ENCODE assay signal across 14 cellular contexts in genomic region chr2:164898475-164898874, GRCh38. TPM values are rescaled to one million over a fixed set of nuclear protein-coding genes. Genes with fewer than 3 reads are reported as not detected.
A peak's percentile ranks its signal among the peaks of the same experiment; 100 is the strongest.
DNase-seq lines count a peak whose midpoint lies in the region; ATAC-seq and TF ChIP-seq lines count a peak whose summit lies in the region.
"Had no signal": no experiment of that assay in that cellular context is flagged by ENCODE, and none has a peak within 500 bp of the region (broad histone marks: within the 10 kb centered on the region; RNA-seq: fewer than 3 reads in every experiment).

No MANE protein-coding gene starts in this region.

- H2AFZ ChIP-seq in IMR-90 (replicated peaks; ENCODE audit: low read length, poor library complexity), result no peak overlapping the region

- peaks cover 14% of the 10 kb centered on the region for H3K9me3 Mint-ChIP-seq in chondrocyte (ENCODE audit: low read depth)
- peaks cover 6 to 24% of the 10 kb centered on the region in 2 donors for H3K9me3 Mint-ChIP-seq in activated naive CD4-positive, alpha-beta T cell treated with anti-CD3 and anti-CD28 coated beads, Interleukin-2, amount 50 U/mL, for 72 hours
- H3K9me3 Mint-ChIP-seq: nephron progenitor cell had no signal

- H2BK15ac ChIP-seq in IMR-90 (ENCODE audit: low read depth, low read length), result no peak overlapping the region

- no peak for TF ChIP-seq POLR2A in IMR-90 (IDR thresholded peaks at IDR 0.05; ENCODE audit: low read depth, low read length)

- no peak overlapping the region for H3K56ac ChIP-seq in IMR-90 (ENCODE audit: extremely low read depth, insufficient read depth, low read length)

- peak overlapping the region; percentile 75 for H2BK5ac ChIP-seq in IMR-90 (ENCODE audit: low read depth, low read length, poor library complexity, severe bottlenecking)

- H3K23ac ChIP-seq in IMR-90 (ENCODE audit: low read depth, low read length), result no peak overlapping the region

- peaks cover 48% of the 10 kb centered on the region for H3K4me1 Mint-ChIP-seq in chondrocyte (ENCODE audit: low read depth)
- H3K4me1 Mint-ChIP-seq: activated naive CD4-positive, alpha-beta T cell treated with anti-CD3 and anti-CD28 coated beads, Interleukin-2, amount 50 U/mL, for 24 hours; nephron progenitor cell had no signal

- no peak overlapping the region for H2AK5ac ChIP-seq in IMR-90 (ENCODE audit: low read depth, low read length)

- peak overlapping the region; percentile 57; the same call in 1 of the 2 replicates for H3K4me2 ChIP-seq in IMR-90 (ENCODE audit: low read depth, low read length)

- H4K8ac ChIP-seq in IMR-90 (ENCODE audit: low read depth in 2 of 2, low read length in 2 of 2), result no peak overlapping the region

- TF ChIP-seq CTCF in AG04449 (IDR thresholded peaks at IDR 0.05; ENCODE audit: insufficient read depth, low read length, missing control alignments), result no peak
- no peak for TF ChIP-seq CTCF in IMR-90 (conservative IDR thresholded peaks at IDR 0.05; ENCODE audit: low read depth, low read length)
- TF ChIP-seq CTCF in chondrocyte (IDR thresholded peaks at IDR 0.05), result no peak
- no peak for TF ChIP-seq CTCF in lower lobe of right lung (IDR thresholded peaks at IDR 0.05)

- H3K27ac ChIP-seq in IMR-90 (ENCODE audit: insufficient read depth, low read length), result no peak overlapping the region
- no peak overlapping the region for H3K27ac ChIP-seq in lower lobe of right lung

- H3K27me3 ChIP-seq in IMR-90 (ENCODE audit: control insufficient read depth, insufficient read depth, low read length) (no peaks in the 10 kb centered on the region), lower lobe of right lung (ENCODE audit: low read depth) (no peaks in the 10 kb centered on the region)

- no peak overlapping the region for H4K5ac ChIP-seq in IMR-90 (ENCODE audit: low read depth, low read length)

- peaks cover 3% of the 10 kb centered on the region for H3K36me3 Mint-ChIP-seq in chondrocyte (ENCODE audit: low read depth)
- peaks cover 0 to 6% of the 10 kb centered on the region in 2 donors for H3K36me3 Mint-ChIP-seq in activated naive CD4-positive, alpha-beta T cell treated with anti-CD3 and anti-CD28 coated beads, Interleukin-2, amount 50 U/mL, for 72 hours
- H3K36me3 Mint-ChIP-seq: activated naive CD4-positive, alpha-beta T cell treated with anti-CD3 and anti-CD28 coated beads, Interleukin-2, amount 50 U/mL, for 24 hours had no signal

- no peaks in the 10 kb centered on the region for H3K27me3 Mint-ChIP-seq in chondrocyte (ENCODE audit: low read depth)
- H3K27me3 Mint-ChIP-seq: activated naive CD4-positive, alpha-beta T cell treated with anti-CD3 and anti-CD28 coated beads, Interleukin-2, amount 50 U/mL, for 24 hours; B cell had no signal

- dilution Hi-C loops in IMR-90 (cut with HindIII; ENCODE audit: low sequenced_read_pairs, unreplicated experiment), result no loop called here

- CTCF ChIA-PET in AG04449 (lab: Yijun Ruan, JAX), result interaction anchor here (1.2 to 4.2 kb wide), 2 partner anchors 15 to 57 kb away, joined by 3 to 12 read pairs; partner anchors contain the start of gene COBLL1
- CTCF ChIA-PET in IMR-90 (lab: Yijun Ruan, JAX), result interaction anchor here (0.7 kb wide), 1 partner anchor 8 kb away, joined by 3 read pairs; no protein-coding TSS in a partner anchor

- H3K4me1 ChIP-seq in IMR-90 (ENCODE audit: control insufficient read depth, insufficient read depth, low read length) (peaks cover 5% of the 10 kb centered on the region), lower lobe of right lung (peaks cover 7% of the 10 kb centered on the region)

- no peak overlapping the region for H3K9ac ChIP-seq in IMR-90 (ENCODE audit: low read depth, low read length)

- H3K4me3 ChIP-seq in AG04449 (ENCODE audit: low read depth, low read length) (no peak overlapping the region), IMR-90 (ENCODE audit: insufficient read depth, low read depth, low read length) (no peak overlapping the region), lower lobe of right lung (no peak overlapping the region)

- no peak overlapping the region for H4K91ac ChIP-seq in IMR-90 (ENCODE audit: insufficient read depth, low read depth, low read length)

- no peaks in the 10 kb centered on the region; a peak in 1 of 4 replicates for H3K79me1 ChIP-seq in IMR-90 (ENCODE audit: low read depth in 1 of 2, low read length in 2 of 2)

- 0 out of 2 replicates have a peak overlapping the region, but pooled peaks have one; percentile 2 for H3K14ac ChIP-seq in IMR-90 (replicated peaks; ENCODE audit: low read depth, low read length)

- no peaks in the 10 kb centered on the region for H4K20me1 ChIP-seq in IMR-90 (ENCODE audit: insufficient read depth, low read length)

- in situ Hi-C loops in IMR-90 (cut with MboI; ENCODE audit: low sequenced_read_pairs), result no loop called here

- H3K9me3 ChIP-seq in IMR-90 (ENCODE audit: control insufficient read depth, insufficient read depth, low read length) (no peaks in the 10 kb centered on the region), lower lobe of right lung (no peaks in the 10 kb centered on the region)

- peak overlapping the region; percentile 25; the same call in 1 of the 2 replicates for H2BK120ac ChIP-seq in IMR-90 (ENCODE audit: low read depth, low read length)

- peak overlapping the region; percentile 49 for H3K27ac Mint-ChIP-seq in chondrocyte (ENCODE audit: unreplicated experiment)
- no peak overlapping the region for H3K27ac Mint-ChIP-seq in activated naive CD4-positive, alpha-beta T cell treated with anti-CD3 and anti-CD28 coated beads, Interleukin-2, amount 50 U/mL, for 72 hours
- H3K27ac Mint-ChIP-seq: activated naive CD4-positive, alpha-beta T cell treated with anti-CD3 and anti-CD28 coated beads, Interleukin-2, amount 50 U/mL, for 24 hours; B cell; nephron progenitor cell; stimulated activated naive CD8-positive, alpha-beta T cell treated with anti-CD3 and anti-CD28 coated beads, Interleukin-15, Interleukin-2, amounts not matched to agents 100 ng/mL and 50 ng/mL, for 24 hours had no signal

- intact Hi-C loops in IMR-90 (cut with micrococcal nuclease), result no loop called here
- intact Hi-C loops in lower lobe of right lung (cut with DNase I), result no loop called here

- WGBS in IMR-90 (ENCODE audit: extremely low coverage in 2 of 2, insufficient read length in 1 of 2), 2 experiments, result no CpG with 5 or more reads among the region's 3 CpGs

- no peak overlapping the region for H3K4me3 Mint-ChIP-seq in chondrocyte (ENCODE audit: unreplicated experiment)
- H3K4me3 Mint-ChIP-seq: activated naive CD4-positive, alpha-beta T cell treated with anti-CD3 and anti-CD28 coated beads, Interleukin-2, amount 50 U/mL, for 24 hours; B cell; nephron progenitor cell; stimulated activated naive CD8-positive, alpha-beta T cell treated with anti-CD3 and anti-CD28 coated beads, Interleukin-15, Interleukin-2, amounts not matched to agents 100 ng/mL and 50 ng/mL, for 24 hours had no signal

- ATAC-seq in IMR-90 (ENCODE audit: low read depth), result peak; percentile 79
- peak; percentile 81 to 93 for ATAC-seq in lower lobe of right lung
- no peak for ATAC-seq in GM18907 (IDR thresholded peaks at IDR 0.05; ENCODE audit: unreplicated experiment)
- ATAC-seq in activated naive CD4-positive, alpha-beta T cell treated with anti-CD3 and anti-CD28 coated beads, Interleukin-2, amount 50 U/mL, for 72 hours, result no peak
- ATAC-seq in HG02678 (IDR thresholded peaks at IDR 0.05; ENCODE audit: unreplicated experiment), result no peak

- no peak overlapping the region for H2AK9ac ChIP-seq in IMR-90 (replicated peaks; ENCODE audit: low read depth, low read length, poor library complexity)

- no peaks in the 10 kb centered on the region for H3K36me3 ChIP-seq in IMR-90 (ENCODE audit: control insufficient read depth, insufficient read depth, low read length)
- H3K36me3 ChIP-seq in lower lobe of right lung, result no peaks in the 10 kb centered on the region

- POLR2A ChIA-PET in AG04449 (lab: Yijun Ruan, JAX), result no interaction called here
- POLR2A ChIA-PET in IMR-90 (lab: Charles Lee; ENCODE audit: unreplicated experiment), result no interaction called here

- 0 out of 2 replicates have a peak, but pooled peaks cover 6% of the 10 kb centered on the region for H3K9me1 ChIP-seq in IMR-90 (ENCODE audit: insufficient read depth, low read length)

- peak; percentile 62 for DNase-seq in AG04449 (ENCODE audit: low read depth, low spot score)
- peak; percentile 86 for DNase-seq in IMR-90
- no peak for DNase-seq in chondrocyte (ENCODE audit: low spot score)
- DNase-seq in lower lobe of right lung, result no peak
- DNase-seq in activated CD4-positive, alpha-beta T cell treated with anti-CD3 and anti-CD28 coated beads for 4 hours, result no peak
- no peak for DNase-seq in activated naive CD4-positive, alpha-beta T cell treated with anti-CD3 and anti-CD28 coated beads, Interleukin-2, amount 50 U/mL, for 72 hours (ENCODE audit: low spot score in 2 of 2)
- DNase-seq: effector CD8-positive, alpha-beta T cell; nephron progenitor cell; stimulated activated CD4-positive, alpha-beta T cell treated with anti-CD3 and anti-CD28 coated beads, Interleukin-1b, Interleukin-23, amount 100 ng/mL, for 48 hours had no signal

- H3K4ac ChIP-seq in IMR-90 (ENCODE audit: low read depth, low read length), result no peak overlapping the region

- TF ChIP-seq RAD21 in IMR-90 (IDR thresholded peaks at IDR 0.05; ENCODE audit: low read length), result no peak

- BruUV-seq in IMR-90 (replicated peaks; lab: Mats Ljungman, UMichigan), result no TSS peak

- H3K18ac ChIP-seq in IMR-90 (ENCODE audit: low read depth, low read length), result peak overlapping the region; percentile 33; the same call in 1 of the 2 replicates

- no peak overlapping the region for H2BK20ac ChIP-seq in IMR-90 (ENCODE audit: low read depth, low read length)

TF ChIP-seq in IMR-90, 13 proteins besides CTCF, POLR2A, EP300 and RAD21 (continues in another document):
- TF ChIP-seq CHD1 (IDR thresholded peaks at IDR 0.05; ENCODE audit: low read depth, low read length), result no peak
- TF ChIP-seq RCOR1 (IDR thresholded peaks at IDR 0.05; ENCODE audit: insufficient replicate concordance, low read length), result no peak
- TF ChIP-seq MXI1 (IDR thresholded peaks at IDR 0.05; ENCODE audit: borderline replicate concordance, low read depth, low read length), result 0 out of 2 replicates have a peak, but pooled peaks have one; percentile 21

RNA-seq across cellular contexts. Expression of gene SLC38A11, which starts 56.9 kb away (rescaled TPM):
- total RNA-seq in IMR-90 (2012; rRNA removed) (under 0.01 and 0.18 TPM in 2 replicates), chondrocyte (0.12 to 0.36 TPM (median 0.18 TPM) in 3 replicates), lower lobe of right lung (0.44 TPM)
- 0.07 and 0.21 TPM in 2 replicates for polyA plus RNA-seq in IMR-90 (2012; rRNA removed)
- polyA plus RNA-seq in IMR-90 (2012; cell fraction: cytosol; rRNA removed), result 0.02 TPM in 1 of 2 replicates, not detected in the other
- polyA plus RNA-seq in IMR-90 (2012; cell fraction: nucleus; rRNA removed; ENCODE audit: low replicate concordance), result 0.09 and 1.0 TPM in 2 replicates
- total RNA-seq in activated naive CD4-positive, alpha-beta T cell treated with anti-CD3 and anti-CD28 coated beads, Interleukin-2, amount 50 U/mL, for 72 hours, result not detected

RNA-seq across cellular contexts. Expression of gene COBLL1, which starts 56.9 kb away (rescaled TPM):
- total RNA-seq in IMR-90 (2012; rRNA removed), result 1.1 and 2.2 TPM in 2 replicates
- 0.79 and 1.2 TPM in 2 replicates for polyA plus RNA-seq in IMR-90 (2012; rRNA removed)
- polyA plus RNA-seq in IMR-90 (2012; cell fraction: cytosol; rRNA removed), result 0.26 and 0.47 TPM in 2 replicates
- 0.33 and 2.0 TPM in 2 replicates for polyA plus RNA-seq in IMR-90 (2012; cell fraction: nucleus; rRNA removed; ENCODE audit: low replicate concordance)
- total RNA-seq in chondrocyte, result 37.9 to 43.7 TPM (median 40.2 TPM) in 3 replicates
- total RNA-seq in lower lobe of right lung, result 89.4 TPM
- total RNA-seq in activated naive CD4-positive, alpha-beta T cell treated with anti-CD3 and anti-CD28 coated beads, Interleukin-2, amount 50 U/mL, for 72 hours, result under 1 TPM; 0.04 to 0.18 TPM

Comparison
In these comparisons a context has a peak if more than half of its experiments do, and no peak if none do; other contexts are left out.
1. DNase-seq: peak in AG04449 (single experiment) and IMR-90 (single experiment); none in chondrocyte (single experiment), lower lobe of right lung (single experiment), activated CD4-positive, alpha-beta T cell treated with anti-CD3 and anti-CD28 coated beads for 4 hours (0 of 2) and activated naive CD4-positive, alpha-beta T cell treated with anti-CD3 and anti-CD28 coated beads, Interleukin-2, amount 50 U/mL, for 72 hours (0 of 2).
2. ATAC-seq: peak in IMR-90 (single experiment) and lower lobe of right lung (2 of 2); none in GM18907 (single experiment), activated naive CD4-positive, alpha-beta T cell treated with anti-CD3 and anti-CD28 coated beads, Interleukin-2, amount 50 U/mL, for 72 hours (0 of 2) and HG02678 (single experiment).
3. RNA of gene COBLL1, which starts 56.9 kb away (total RNA-seq): 89.4 TPM in lower lobe of right lung (single experiment) and 37.9 to 43.7 TPM in chondrocyte; 1.1 to 2.2 TPM in IMR-90 and 0.04 to 0.18 TPM in activated naive CD4-positive, alpha-beta T cell treated with anti-CD3 and anti-CD28 coated beads, Interleukin-2, amount 50 U/mL, for 72 hours; every median in the first group is over 10 times any median in the second.